ENCODE assay signal across 24 cellular contexts in genomic region chrX:6708041-6708440, GRCh38.
DNase-seq lines count a peak whose midpoint lies in the region; ATAC-seq and TF ChIP-seq lines count a peak whose summit lies in the region.
"Had no signal": no experiment of that assay in that cellular context is flagged by ENCODE, and none has a peak within 500 bp of the region (broad histone marks: within the 10 kb centered on the region; RNA-seq: fewer than 3 reads in every experiment).

No MANE protein-coding gene starts in this region.

- H3K27ac ChIP-seq in H9 (ENCODE audit: insufficient read length, low read depth, low read length) (peak overlapping the region; percentile 41), SJSA1 (peak overlapping the region; percentile 49)
- H3K27ac ChIP-seq: cardiac muscle cell, heart right ventricle, skin epidermis had no signal

- H3K27me3 Mint-ChIP-seq in H9 (ENCODE audit: low read depth) = no peaks in the 10 kb centered on the region; the same call in 1 of the 2 replicates
- H3K27me3 Mint-ChIP-seq: CD8-positive, alpha-beta memory T cell; dendritic cell treated with granulocyte-macrophage colony-stimulating factor and Interleukin-4, amounts not matched to agents 40 ng/mL and 50 ng/mL, for 4 days; stimulated activated memory B cell treated with anti-CD40 and anti-IgM and Interleukin-4, amounts not matched to agents 10 μg/mL and 1 μg/mL and 100 μg/mL, for 72 hours had no signal

- peak overlapping the region; percentile 68 to 80 (median 76); a peak in 4 of 7 replicates for H3K27ac Mint-ChIP-seq in H9
- H3K27ac Mint-ChIP-seq: dendritic cell treated with granulocyte-macrophage colony-stimulating factor and Interleukin-4, amounts not matched to agents 40 ng/mL and 50 ng/mL, for 4 days; HFFc6; stimulated activated memory B cell treated with anti-CD40 and anti-IgM and Interleukin-4, amounts not matched to agents 10 μg/mL and 1 μg/mL and 100 μg/mL, for 72 hours had no signal

- H3K9ac ChIP-seq in H9 (ENCODE audit: extremely low read depth, insufficient read length, low read length) = no peak overlapping the region

- TF ChIP-seq CTCF in H9 (conservative IDR thresholded peaks at IDR 0.05) = no peak

- H4K5ac ChIP-seq in H9 (ENCODE audit: insufficient read length, low read depth, low read length) = no peak overlapping the region

- H3K4me1 ChIP-seq in H9 (ENCODE audit: insufficient read depth, low read length) (0 out of 2 replicates have a peak, but pooled peaks cover 2% of the 10 kb centered on the region), SJSA1 (replicated peaks) (peaks cover 15% of the 10 kb centered on the region)
- H3K4me1 ChIP-seq: heart right ventricle had no signal

- no CpG with 5 or more reads among the region's 1 CpG for WGBS in H9 (ENCODE audit: extremely low coverage, insufficient read length, low lambda C conversion rate)

- H3K27me3 ChIP-seq in H9 (ENCODE audit: insufficient read depth, low read length) = no peaks in the 10 kb centered on the region
- H3K27me3 ChIP-seq in SJSA1 (replicated peaks) = no peaks in the 10 kb centered on the region
- H3K27me3 ChIP-seq: cardiac muscle cell, heart right ventricle had no signal

- H3K23ac ChIP-seq in H9 (ENCODE audit: insufficient read length, low read depth, low read length) = no peak overlapping the region

- no peak overlapping the region for H4K91ac ChIP-seq in H9 (ENCODE audit: insufficient read length, low read depth, low read length)

- H2BK120ac ChIP-seq in H9 (ENCODE audit: low read depth, low read length, poor library complexity, severe bottlenecking) = no peak overlapping the region

- no peaks in the 10 kb centered on the region for H3K23me2 ChIP-seq in H9 (ENCODE audit: insufficient read length, low read depth, low read length, poor library complexity, severe bottlenecking)

- no peak overlapping the region for H3K56ac ChIP-seq in H9 (ENCODE audit: insufficient read length, low read depth, low read length)

- H3K4me1 Mint-ChIP-seq in H9 = peaks cover 26% of the 10 kb centered on the region in 2 experiments
- H3K4me1 Mint-ChIP-seq: CD8-positive, alpha-beta memory T cell; stimulated activated memory B cell treated with anti-CD40 and anti-IgM and Interleukin-4, amounts not matched to agents 10 μg/mL and 1 μg/mL and 100 μg/mL, for 72 hours had no signal

- no peak overlapping the region for H2AK5ac ChIP-seq in H9 (ENCODE audit: insufficient read length, low read length)

- H3K18ac ChIP-seq in H9 (ENCODE audit: insufficient read length, low read depth, low read length) = no peak overlapping the region

- peaks cover 19% of the 10 kb centered on the region for H3K9me3 ChIP-seq in H9 (ENCODE audit: control insufficient read depth, low read depth, low read length)
- H3K9me3 ChIP-seq in SJSA1 (replicated peaks) = no peaks in the 10 kb centered on the region
- H3K9me3 ChIP-seq: heart right ventricle had no signal

- H4K20me1 ChIP-seq in H9 (ENCODE audit: control insufficient read depth, insufficient read depth, insufficient read length) = no peaks in the 10 kb centered on the region

- H3T11ph ChIP-seq in H9 (ENCODE audit: low read length) = no peak overlapping the region

- no peak overlapping the region for H3K4ac ChIP-seq in H9 (ENCODE audit: low read depth, low read length)

- no peak overlapping the region for H3K4me2 ChIP-seq in H9 (ENCODE audit: insufficient read depth, insufficient read length, low read length)

- H3K79me2 ChIP-seq in H9 (ENCODE audit: insufficient read depth, low read length) = no peaks in the 10 kb centered on the region

- DNase-seq in H9 (no peak), SJSA1 (ENCODE audit: low read depth in 1 of 2, low spot score in 2 of 2) (peak in 1 of 2 experiments; percentile 59), islet precursor cell (peak; percentile 68), NCI-H1930 (lab: John Stamatoyannopoulos, UW) (no peak), ecto neural progenitor cell (ENCODE audit: low spot score) (no peak)
- DNase-seq: activated naive CD4-positive, alpha-beta T cell treated with Interleukin-2 at 50 U/mL for 16 hours; activated T-cell treated with anti-CD3 and anti-CD28 coated beads, Interleukin-2, amount 50 U/mL, for 1 hour; AML-193; amniotic stem cell; CD8-positive, alpha-beta memory T cell; DMS79; heart right ventricle; HFFc6; NCI-H446 treated with DMSO at 0.1 percent for 48 hours; NK-92 treated with Interleukin-12 subunit alpha and Interleukin-12 subunit beta, amount 100 ng/mL, for 24 hours; stimulated activated CD4-positive, alpha-beta T cell treated with anti-CD3 and anti-CD28 coated beads, Interleukin-2, amount 100 ng/mL, for 24 hours; T-helper 9 cell had no signal

- no peaks in the 10 kb centered on the region for H3K36me3 ChIP-seq in SJSA1
- H3K36me3 ChIP-seq: cardiac muscle cell, heart right ventricle had no signal

- H4K8ac ChIP-seq in H9 (replicated peaks; ENCODE audit: insufficient read length, low read depth, low read length) = no peak overlapping the region

- no peaks in the 10 kb centered on the region for H3K79me1 ChIP-seq in H9 (ENCODE audit: insufficient read depth, low read depth, low read length, poor library complexity, severe bottlenecking)

- H3K4me3 ChIP-seq in SJSA1 = no peak overlapping the region
- H3K4me3 ChIP-seq: cardiac muscle cell, heart right ventricle, skin epidermis had no signal

- H2BK5ac ChIP-seq in H9 (ENCODE audit: insufficient read length, low read length) = no peak overlapping the region

- no peak overlapping the region for H2BK20ac ChIP-seq in H9 (ENCODE audit: low read depth, low read length, poor library complexity, severe bottlenecking)

- ATAC-seq in HG03280 (IDR thresholded peaks at IDR 0.05; ENCODE audit: unreplicated experiment) (no peak), HG03175 (IDR thresholded peaks at IDR 0.05; ENCODE audit: unreplicated experiment) (no peak)
- ATAC-seq: activated CD4-positive, CD25-positive, alpha-beta regulatory T cell treated with anti-CD3 and anti-CD28 coated beads, Interleukin-2, amount 50 U/mL, for 24 hours; heart right ventricle; stimulated activated memory B cell treated with anti-CD40 and anti-IgM and Interleukin-4, amounts not matched to agents 10 μg/mL and 1 μg/mL and 100 μg/mL, for 72 hours had no signal

- H2AFZ ChIP-seq in H9 (ENCODE audit: low read length) = no peak overlapping the region

- no peak overlapping the region for H2BK12ac ChIP-seq in H9 (ENCODE audit: insufficient read length, low read depth, low read length)

- no peak overlapping the region for H2BK15ac ChIP-seq in H9 (ENCODE audit: low read depth, low read length)

- H3K14ac ChIP-seq in H9 (ENCODE audit: insufficient read depth, low read length) = no peak overlapping the region

- no peak overlapping the region for H3K4me3 Mint-ChIP-seq in H9
- H3K4me3 Mint-ChIP-seq: CD8-positive, alpha-beta memory T cell; dendritic cell treated with granulocyte-macrophage colony-stimulating factor and Interleukin-4, amounts not matched to agents 40 ng/mL and 50 ng/mL, for 4 days; HFFc6; stimulated activated memory B cell treated with anti-CD40 and anti-IgM and Interleukin-4, amounts not matched to agents 10 μg/mL and 1 μg/mL and 100 μg/mL, for 72 hours had no signal

- peaks cover 15 to 28% (median 22%) of the 10 kb centered on the region in 3 experiments; a peak in 6 of 7 replicates for H3K36me3 Mint-ChIP-seq in H9 (ENCODE audit: insufficient read depth in 1 of 3, low read depth in 3 of 3)
- H3K36me3 Mint-ChIP-seq: CD8-positive, alpha-beta memory T cell; stimulated activated memory B cell treated with anti-CD40 and anti-IgM and Interleukin-4, amounts not matched to agents 10 μg/mL and 1 μg/mL and 100 μg/mL, for 72 hours had no signal

- peaks cover 20% of the 10 kb centered on the region in 2 experiments for H3K9me3 Mint-ChIP-seq in H9
- H3K9me3 Mint-ChIP-seq: dendritic cell treated with granulocyte-macrophage colony-stimulating factor and Interleukin-4, amounts not matched to agents 40 ng/mL and 50 ng/mL, for 4 days; HFFc6; stimulated activated memory B cell treated with anti-CD40 and anti-IgM and Interleukin-4, amounts not matched to agents 10 μg/mL and 1 μg/mL and 100 μg/mL, for 72 hours had no signal
